Comparison of ENCODE assay signal across 17 cellular contexts in genomic region chr5:111649516-111649915, GRCh38.
DNase-seq lines count a peak whose midpoint lies in the region; ATAC-seq and TF ChIP-seq lines count a peak whose summit lies in the region.
"Had no signal": no experiment of that assay in that cellular context is flagged by ENCODE, and none has a peak within 500 bp of the region (broad histone marks: within the 10 kb centered on the region; RNA-seq: fewer than 3 reads in every experiment).

No MANE protein-coding gene starts in this region.

- H3K4me1 Mint-ChIP-seq in chondrocyte (ENCODE audit: low read depth), result peaks cover 10% of the 10 kb centered on the region
- no peaks in the 10 kb centered on the region for H3K4me1 Mint-ChIP-seq in neural crest cell

- no peak for ATAC-seq in HG02642 (IDR thresholded peaks at IDR 0.05; ENCODE audit: poor library complexity, unreplicated experiment)
- ATAC-seq: HCT116 had no signal

- no peak overlapping the region for H3K4me3 Mint-ChIP-seq in chondrocyte (ENCODE audit: unreplicated experiment)
- no peak overlapping the region for H3K4me3 Mint-ChIP-seq in neural crest cell
- H3K4me3 Mint-ChIP-seq: CD4-positive, alpha-beta T cell; HFFc6 had no signal

- H3K27me3 Mint-ChIP-seq in chondrocyte (ENCODE audit: low read depth), result no peaks in the 10 kb centered on the region
- H3K27me3 Mint-ChIP-seq in neural crest cell (ENCODE audit: low read depth), result no peaks in the 10 kb centered on the region

- no peak for TF ChIP-seq CTCF in chondrocyte (IDR thresholded peaks at IDR 0.05)
- TF ChIP-seq CTCF in neural crest cell (conservative IDR thresholded peaks at IDR 0.05), result no peak

- DNase-seq in NCI-H446 (lab: John Stamatoyannopoulos, UW) (peak; percentile 47 to 67), chondrocyte (ENCODE audit: low spot score) (no peak), neural crest cell (ENCODE audit: low read depth, low spot score) (no peak), NCI-H2227 treated with DMSO at 0.1 percent for 48 hours (lab: John Stamatoyannopoulos, UW) (no peak), NCI-H2029 treated with DMSO at 0.1 percent for 48 hours (lab: John Stamatoyannopoulos, UW) (no peak), SKM-1 treated with dmso at 0.1 percent for 144 hours (lab: John Stamatoyannopoulos, UW; ENCODE audit: unreplicated experiment) (no peak)
- DNase-seq: ACHN; BE2C; Caco-2; CD4-positive, alpha-beta T cell; DMS79; GDM1; GOT3; H7; HFFc6 had no signal

- H3K9me3 Mint-ChIP-seq in chondrocyte (ENCODE audit: low read depth) (no peaks in the 10 kb centered on the region), neural crest cell (peaks cover 6% of the 10 kb centered on the region)
- H3K9me3 Mint-ChIP-seq: HFFc6 had no signal

- H3K27ac Mint-ChIP-seq in chondrocyte (ENCODE audit: unreplicated experiment) (peak overlapping the region; percentile 15), neural crest cell (ENCODE audit: unreplicated experiment) (peak overlapping the region; percentile 11)
- H3K27ac Mint-ChIP-seq: CD4-positive, alpha-beta T cell; HFFc6 had no signal

- H3K36me3 Mint-ChIP-seq in chondrocyte (ENCODE audit: low read depth) (peaks cover 6% of the 10 kb centered on the region), neural crest cell (ENCODE audit: low read depth) (no peaks in the 10 kb centered on the region)

Comparison
In these comparisons a context has a peak if more than half of its experiments do, and no peak if none do; other contexts are left out.
1. DNase-seq: peak in NCI-H446 (2 of 2); none in chondrocyte (single experiment), neural crest cell (single experiment), NCI-H2227 treated with DMSO at 0.1 percent for 48 hours (single experiment), NCI-H2029 treated with DMSO at 0.1 percent for 48 hours (single experiment) and SKM-1 treated with dmso at 0.1 percent for 144 hours (single experiment).